7 cellular contexts compared by ENCODE assay signal in genomic region chr11:9574556-9574805, GRCh38. TPM values are rescaled to one million over a fixed set of nuclear protein-coding genes. Genes with fewer than 3 reads are reported as not detected.
A peak's percentile ranks its signal among the peaks of the same experiment; 100 is the strongest.
DNase-seq lines count a peak whose midpoint lies in the region; FAIRE-seq and TF ChIP-seq lines count a peak whose summit lies in the region.

No MANE protein-coding gene starts in this region.

- H3K9me3 Mint-ChIP-seq in HFFc6 = no peaks in the 10 kb centered on the region; the same call in 1 of the 2 replicates

- H3K4me2 ChIP-seq in trophoblast cell (ENCODE audit: low read length) = peak overlapping the region; percentile 86

- H3K9me3 ChIP-seq in trophoblast cell (ENCODE audit: insufficient read depth, low read depth, low read length) = no peaks in the 10 kb centered on the region

- peak overlapping the region; percentile 73 for H3K4me3 ChIP-seq in fibroblast of mammary gland (ENCODE audit: control insufficient read depth, low read depth, low read length)
- H3K4me3 ChIP-seq in trophoblast cell (ENCODE audit: low read depth, low read length) = peak overlapping the region; percentile 99

- peak overlapping the region; percentile 79 for H4K8ac ChIP-seq in trophoblast cell (ENCODE audit: low read depth, low read length)

- H2BK5ac ChIP-seq in trophoblast cell (ENCODE audit: low read depth, low read length, poor library complexity) = peak overlapping the region; percentile 83

- peaks cover 48% of the 10 kb centered on the region for H3K36me3 Mint-ChIP-seq in HFFc6 (ENCODE audit: low read depth)

- no peak for TF ChIP-seq CTCF in HFFc6 (IDR thresholded peaks at IDR 0.05)
- TF ChIP-seq CTCF in fibroblast of mammary gland (conservative IDR thresholded peaks at IDR 0.05; ENCODE audit: control insufficient read depth, insufficient read depth, low read depth, low read length) = no peak

- peaks cover 19% of the 10 kb centered on the region for H3K27me3 Mint-ChIP-seq in HFFc6 (ENCODE audit: insufficient read depth)

- H3K4me1 ChIP-seq in trophoblast cell (ENCODE audit: control insufficient read depth in 1 of 2, insufficient read depth in 2 of 2, low read length in 2 of 2) = peaks cover 8% of the 10 kb centered on the region in 2 experiments

- H4K91ac ChIP-seq in trophoblast cell (ENCODE audit: low read depth, low read length) = peak overlapping the region; percentile 70

- peak overlapping the region; percentile 87 for H2AK5ac ChIP-seq in trophoblast cell (ENCODE audit: low read length)

- no peak for DNase-seq in HFFc6
- peak; percentile 10 to 28 for DNase-seq in activated CD4-positive, alpha-beta T cell treated with anti-CD3 and anti-CD28 coated beads, Interleukin-2, amount 50 U/mL, for 48 hours
- DNase-seq in fibroblast of mammary gland (ENCODE audit: low read depth) = no peak
- no peak for DNase-seq in trophoblast cell
- DNase-seq in 8988T = no peak
- DNase-seq in SKM-1 treated with dmso at 0.1 percent for 144 hours (lab: John Stamatoyannopoulos, UW; ENCODE audit: unreplicated experiment) = no peak
- no peak for DNase-seq in HTR-8/SVneo (ENCODE audit: insufficient read length, low spot score)

- H3K79me2 ChIP-seq in trophoblast cell (ENCODE audit: control insufficient read depth, insufficient read depth, low read length, poor library complexity) = peaks cover 17% of the 10 kb centered on the region

- peaks cover 57% of the 10 kb centered on the region for H3K4me1 Mint-ChIP-seq in HFFc6 (ENCODE audit: low read depth)

- H3K18ac ChIP-seq in trophoblast cell (ENCODE audit: low read length) = peak overlapping the region; percentile 76

- no peak overlapping the region for H3K23ac ChIP-seq in trophoblast cell (ENCODE audit: low read length)

- no peak for FAIRE-seq in HTR-8/SVneo (lab: Jason Lieb, UNC)

- H3K9ac ChIP-seq in trophoblast cell (ENCODE audit: low read length) = peak overlapping the region; percentile 100

- peak overlapping the region; percentile 82 for H3K14ac ChIP-seq in trophoblast cell (ENCODE audit: low read length)

- H2AFZ ChIP-seq in trophoblast cell (ENCODE audit: insufficient read depth, low read length, poor library complexity) = peak overlapping the region; percentile 26

- H3K27me3 ChIP-seq in trophoblast cell (ENCODE audit: insufficient read depth, low read length) = no peaks in the 10 kb centered on the region

- no CpG with 5 or more reads among the region's 22 CpGs for WGBS in trophoblast cell (ENCODE audit: extremely low coverage, insufficient coverage, insufficient read length)

- peak overlapping the region; percentile 55 for H4K12ac ChIP-seq in trophoblast cell (ENCODE audit: low read depth, low read length)

- peak overlapping the region; percentile 83 for H3K4me3 Mint-ChIP-seq in HFFc6

- H3K79me1 ChIP-seq in trophoblast cell (ENCODE audit: low read length) = peaks cover 35% of the 10 kb centered on the region

- H3K27ac Mint-ChIP-seq in HFFc6 = peak overlapping the region; percentile 98

- peak overlapping the region; percentile 97 for H3K4ac ChIP-seq in trophoblast cell (ENCODE audit: low read depth, low read length)

- H3K27ac ChIP-seq in trophoblast cell (ENCODE audit: low read depth, low read length) = peak overlapping the region; percentile 89

- H2BK12ac ChIP-seq in trophoblast cell (ENCODE audit: low read length) = peak overlapping the region; percentile 32

- H2BK120ac ChIP-seq in trophoblast cell (ENCODE audit: insufficient read depth, low read length, poor library complexity) = peak overlapping the region; percentile 49

- peaks cover 3 to 4% of the 10 kb centered on the region in 2 experiments for H3K36me3 ChIP-seq in trophoblast cell (ENCODE audit: control insufficient read depth in 1 of 2, insufficient read depth in 2 of 2, low read length in 2 of 2)

RNA-seq across cellular contexts. Expression of gene WEE1, which starts 1.0 kb away (rescaled TPM):
- total RNA-seq in HFFc6 (2021; fragmentation: NEBNext Ultra II Directional; extraction: Animal tissue kit (Norgen Biotek cat#: 25700)) = 10 to 100 TPM; 28.3 to 45.6 (median 39.4) TPM
- 84.5 and 89.9 TPM in 2 replicates for polyA plus RNA-seq in trophoblast cell (2013)

Comparison
In these comparisons a context has a peak if more than half of its experiments do, and no peak if none do; other contexts are left out.
1. DNase-seq: peak in activated CD4-positive, alpha-beta T cell treated with anti-CD3 and anti-CD28 coated beads, Interleukin-2, amount 50 U/mL, for 48 hours (2 of 2); none in HFFc6 (single experiment), fibroblast of mammary gland (single experiment), trophoblast cell (0 of 2), 8988T (single experiment), SKM-1 treated with dmso at 0.1 percent for 144 hours (single experiment) and HTR-8/SVneo (single experiment).